ENCODE assay signal across 19 cellular contexts in genomic region chr5:41797672-41798071, GRCh38.
DNase-seq lines count a peak whose midpoint lies in the region; ATAC-seq and TF ChIP-seq lines count a peak whose summit lies in the region.
"Had no signal": no experiment of that assay in that cellular context is flagged by ENCODE, and none has a peak within 500 bp of the region (broad histone marks: within the 10 kb centered on the region; RNA-seq: fewer than 3 reads in every experiment).

No MANE protein-coding gene starts in this region.

- no peak for ATAC-seq in CD4-positive, CD25-positive, alpha-beta regulatory T cell (ENCODE audit: low read depth in 2 of 2)
- ATAC-seq in activated CD4-positive, CD25-positive, alpha-beta regulatory T cell treated with anti-CD3 and anti-CD28 coated beads, Interleukin-2, amount 50 U/mL, for 24 hours = no peak

- H3K4me1 Mint-ChIP-seq in CD4-positive, CD25-positive, alpha-beta regulatory T cell = peaks cover 0 to 14% (median 0%) of the 10 kb centered on the region in 4 donors
- peaks cover 12% of the 10 kb centered on the region for H3K4me1 Mint-ChIP-seq in activated CD4-positive, alpha-beta memory T cell treated with anti-CD3 and anti-CD28 coated beads for 36 hours (ENCODE audit: low read depth)
- H3K4me1 Mint-ChIP-seq in osteocyte (ENCODE audit: unreplicated experiment) = peaks cover 45% of the 10 kb centered on the region
- H3K4me1 Mint-ChIP-seq in mesothelial cell of epicardium = peaks cover 45% of the 10 kb centered on the region
- H3K4me1 Mint-ChIP-seq: IgD-negative memory B cell had no signal

- peak overlapping the region in 2 of 3 donors; percentile 0 to 13 for H3K27ac Mint-ChIP-seq in CD4-positive, CD25-positive, alpha-beta regulatory T cell
- peak overlapping the region; percentile 39 for H3K27ac Mint-ChIP-seq in activated CD4-positive, alpha-beta memory T cell treated with anti-CD3 and anti-CD28 coated beads for 36 hours
- H3K27ac Mint-ChIP-seq in osteocyte (ENCODE audit: unreplicated experiment) = peak overlapping the region; percentile 6
- no peak overlapping the region for H3K27ac Mint-ChIP-seq in mesothelial cell of epicardium
- H3K27ac Mint-ChIP-seq: CD4-positive, alpha-beta T cell; H9; IgD-negative memory B cell had no signal

- H3K9me3 ChIP-seq in CD4-positive, CD25-positive, alpha-beta regulatory T cell (ENCODE audit: control insufficient read depth in 2 of 2, low read length in 2 of 2) = no peaks in the 10 kb centered on the region
- H3K9me3 ChIP-seq: BE2C, Caco-2, MG63 had no signal

- no peak overlapping the region for H3K4me3 ChIP-seq in CD4-positive, CD25-positive, alpha-beta regulatory T cell (ENCODE audit: low read depth, low read length)
- H3K4me3 ChIP-seq: MG63 had no signal

- no peaks in the 10 kb centered on the region for H3K9me3 Mint-ChIP-seq in CD4-positive, CD25-positive, alpha-beta regulatory T cell
- H3K9me3 Mint-ChIP-seq in activated CD4-positive, alpha-beta memory T cell treated with anti-CD3 and anti-CD28 coated beads for 36 hours = no peaks in the 10 kb centered on the region
- H3K9me3 Mint-ChIP-seq in osteocyte (ENCODE audit: unreplicated experiment) = no peaks in the 10 kb centered on the region
- H3K9me3 Mint-ChIP-seq in mesothelial cell of epicardium = no peaks in the 10 kb centered on the region
- H3K9me3 Mint-ChIP-seq: CD4-positive, alpha-beta T cell; H9; IgD-negative memory B cell had no signal

- no peaks in the 10 kb centered on the region for H3K27me3 Mint-ChIP-seq in CD4-positive, CD25-positive, alpha-beta regulatory T cell
- no peaks in the 10 kb centered on the region for H3K27me3 Mint-ChIP-seq in activated CD4-positive, alpha-beta memory T cell treated with anti-CD3 and anti-CD28 coated beads for 36 hours
- H3K27me3 Mint-ChIP-seq in osteocyte (ENCODE audit: unreplicated experiment) = no peaks in the 10 kb centered on the region
- no peaks in the 10 kb centered on the region for H3K27me3 Mint-ChIP-seq in mesothelial cell of epicardium (ENCODE audit: low read depth)
- H3K27me3 Mint-ChIP-seq: CD4-positive, alpha-beta T cell; IgD-negative memory B cell had no signal

- H3K4me3 Mint-ChIP-seq in CD4-positive, CD25-positive, alpha-beta regulatory T cell = no peak overlapping the region
- no peak overlapping the region for H3K4me3 Mint-ChIP-seq in activated CD4-positive, alpha-beta memory T cell treated with anti-CD3 and anti-CD28 coated beads for 36 hours
- H3K4me3 Mint-ChIP-seq in osteocyte (ENCODE audit: unreplicated experiment) (no peak overlapping the region), mesothelial cell of epicardium (no peak overlapping the region)
- H3K4me3 Mint-ChIP-seq: CD4-positive, alpha-beta T cell; H9; IgD-negative memory B cell had no signal

- CTCF ChIA-PET in activated CD4-positive, alpha-beta memory T cell treated with anti-CD3 and anti-CD28 coated beads for 36 hours (lab: Charles Lee) = no interaction called here

- H3K4me1 ChIP-seq in CD4-positive, CD25-positive, alpha-beta regulatory T cell (ENCODE audit: control insufficient read depth, insufficient read depth, low read length, poor library complexity, severe bottlenecking) = no peaks in the 10 kb centered on the region
- H3K4me1 ChIP-seq: Caco-2 had no signal

- no peaks in the 10 kb centered on the region for H3K27me3 ChIP-seq in CD4-positive, CD25-positive, alpha-beta regulatory T cell (ENCODE audit: control insufficient read depth, insufficient read depth, low read length)
- H3K27me3 ChIP-seq: BE2C, MG63 had no signal

- H3K27ac ChIP-seq in CD4-positive, CD25-positive, alpha-beta regulatory T cell (ENCODE audit: insufficient read depth, low read length, poor library complexity, severe bottlenecking) = no peak overlapping the region

- intact Hi-C loops in activated CD4-positive, alpha-beta memory T cell treated with anti-CD3 and anti-CD28 coated beads for 36 hours (cut with micrococcal nuclease) = loop anchor here (5.0 kb wide), 1 partner anchor 50 kb away; no protein-coding TSS in a partner anchor

- TF ChIP-seq CTCF in osteocyte (IDR thresholded peaks at IDR 0.05) (no peak), mesothelial cell of epicardium (IDR thresholded peaks at IDR 0.05; ENCODE audit: unreplicated experiment) (no peak)

- DNase-seq in activated CD4-positive, alpha-beta T cell treated with anti-CD3 and anti-CD28 coated beads, Interleukin-2, amount 50 U/mL, for 48 hours = peak; percentile 4 to 16
- no peak for DNase-seq in activated CD4-positive, alpha-beta T cell treated with anti-CD3 and anti-CD28 coated beads for 48 hours
- no peak for DNase-seq in CD4-positive, CD25-positive, alpha-beta regulatory T cell
- peak; percentile 26 for DNase-seq in activated CD4-positive, alpha-beta memory T cell treated with anti-CD3 and anti-CD28 coated beads for 36 hours
- DNase-seq in osteocyte (ENCODE audit: extremely low spot score, unreplicated experiment) (no peak), mesothelial cell of epicardium (ENCODE audit: low spot score in 2 of 2, unreplicated experiment in 2 of 2) (no peak)
- DNase-seq: BE2C; Caco-2; CD4-positive, alpha-beta T cell; H9; Kasumi-1; MG63; NCI-H1048; NCI-H1436; NCI-H2029; NCI-H345; NCI-H524 treated with DMSO at 0.1 percent for 48 hours had no signal

- peaks cover 49% of the 10 kb centered on the region for H3K36me3 Mint-ChIP-seq in CD4-positive, CD25-positive, alpha-beta regulatory T cell
- H3K36me3 Mint-ChIP-seq in activated CD4-positive, alpha-beta memory T cell treated with anti-CD3 and anti-CD28 coated beads for 36 hours = peaks cover 56% of the 10 kb centered on the region
- peaks cover 24% of the 10 kb centered on the region for H3K36me3 Mint-ChIP-seq in osteocyte (ENCODE audit: unreplicated experiment)
- peaks cover 9% of the 10 kb centered on the region for H3K36me3 Mint-ChIP-seq in mesothelial cell of epicardium

- H3K36me3 ChIP-seq in CD4-positive, CD25-positive, alpha-beta regulatory T cell (ENCODE audit: control insufficient read depth, insufficient read depth, low read length) = peaks cover 50% of the 10 kb centered on the region
- H3K36me3 ChIP-seq: BE2C had no signal

- POLR2A ChIA-PET in activated CD4-positive, alpha-beta memory T cell treated with anti-CD3 and anti-CD28 coated beads for 36 hours (lab: Charles Lee) = no interaction called here

Comparison
In these comparisons a context has a peak if more than half of its experiments do, and no peak if none do; other contexts are left out.
1. DNase-seq: peak in activated CD4-positive, alpha-beta T cell treated with anti-CD3 and anti-CD28 coated beads, Interleukin-2, amount 50 U/mL, for 48 hours (2 of 2) and activated CD4-positive, alpha-beta memory T cell treated with anti-CD3 and anti-CD28 coated beads for 36 hours (single experiment); none in activated CD4-positive, alpha-beta T cell treated with anti-CD3 and anti-CD28 coated beads for 48 hours (single experiment), CD4-positive, CD25-positive, alpha-beta regulatory T cell (0 of 3), osteocyte (single experiment) and mesothelial cell of epicardium (0 of 2).